ENCODE assay signal across 31 cellular contexts in the genomic region with DNA sequence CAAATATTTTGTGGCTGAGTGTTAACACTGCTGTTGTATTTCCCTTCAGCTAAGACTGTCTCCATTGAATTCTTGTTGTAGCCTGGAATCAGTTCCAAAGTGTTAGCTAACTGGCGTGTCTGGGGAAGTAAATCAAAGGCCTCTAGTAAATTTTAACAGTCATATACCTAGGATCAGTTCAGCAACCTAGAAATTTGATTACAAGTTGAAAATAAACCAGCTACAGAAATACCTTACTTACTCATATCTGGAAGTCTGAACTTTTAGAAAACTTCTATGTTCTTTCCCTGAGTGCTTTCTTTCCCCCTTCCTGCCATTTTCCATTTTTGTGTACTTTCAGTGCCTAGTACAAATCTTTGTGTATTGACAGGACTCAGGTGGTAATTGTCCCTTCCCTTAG.
"Had no signal": no experiment of that assay in that cellular context is flagged by ENCODE, and none has a peak within 500 bp of the region (broad histone marks: within the 10 kb centered on the region; RNA-seq: fewer than 3 reads in every experiment).

No MANE protein-coding gene starts in this region.

- H3K4me3 ChIP-seq: coronary artery, esophagus muscularis mucosa, gastroesophageal sphincter, heart left ventricle, hepatocyte, left lung, mucosa of descending colon, prostate gland, right lobe of liver, suprapubic skin, transverse colon, upper lobe of right lung, uterus had no signal

- H3K36me3 ChIP-seq: esophagus muscularis mucosa, gastroesophageal sphincter, heart left ventricle, left lung, neutrophil, prostate gland, right lobe of liver, suprapubic skin, transverse colon, upper lobe of right lung, uterus had no signal

- H2AFZ ChIP-seq: hepatocyte, parathyroid adenoma had no signal

- H3K4me2 ChIP-seq: hepatocyte had no signal

- FAIRE-seq: endothelial cell of umbilical vein, islet of Langerhans, small intestine had no signal

- H3K79me2 ChIP-seq: hepatocyte, parathyroid adenoma had no signal

- H3K27me3 ChIP-seq: esophagus muscularis mucosa, foreskin keratinocyte, gastroesophageal sphincter, heart left ventricle, hepatocyte, left lung, neutrophil, right lobe of liver, suprapubic skin, transverse colon, upper lobe of right lung, uterus had no signal

- H3K9ac ChIP-seq: parathyroid adenoma had no signal

- ATAC-seq: foreskin keratinocyte; gastroesophageal sphincter; heart left ventricle; left cardiac atrium; left lung; mucosa of descending colon; natural killer cell treated with Interleukin-12 subunit alpha and Interleukin-12 subunit beta and Interleukin-15 and Interleukin-18, amount 100 ng/mL, for 72 hours; right lobe of liver; stimulated activated naive CD8-positive, alpha-beta T cell treated with anti-CD3 and anti-CD28 coated beads, Interleukin-15, amount 100 ng/mL, for 72 hours; upper lobe of right lung had no signal

- H3K9me3 ChIP-seq: esophagus muscularis mucosa, gastroesophageal sphincter, left lung, mucosa of descending colon, neutrophil, prostate gland, right lobe of liver, suprapubic skin, transverse colon, upper lobe of right lung, uterus had no signal

- H3K27ac ChIP-seq: coronary artery, esophagus muscularis mucosa, foreskin keratinocyte, gastroesophageal sphincter, heart left ventricle, hepatocyte, left lung, neutrophil, parathyroid adenoma, prostate gland, right lobe of liver, suprapubic skin, transverse colon, upper lobe of right lung, uterus had no signal

- DNase-seq: dermis blood vessel endothelial cell; effector memory CD4-positive, alpha-beta T cell; foreskin keratinocyte; heart left ventricle; left cardiac atrium; left lung; mesenchymal stem cell; mucosa of descending colon; naive B cell; retina; right lobe of liver; small intestine; stimulated activated CD4-positive, alpha-beta T cell treated with anti-CD3 and anti-CD28 coated beads, Interleukin-15, amount 100 ng/mL, for 24 hours; stimulated activated CD4-positive, alpha-beta T cell treated with anti-CD3 and anti-CD28 coated beads, Interleukin-2, amount 100 ng/mL, for 48 hours; stimulated activated CD8-positive, alpha-beta memory T cell treated with anti-CD3 and anti-CD28 coated beads, Interleukin-4, amount 100 ng/mL, for 48 hours; stimulated activated naive CD4-positive, alpha-beta T cell; stimulated activated naive CD8-positive, alpha-beta T cell treated with anti-CD3 and anti-CD28 coated beads, Interleukin-15, amount 100 ng/mL, for 72 hours; transverse colon; upper lobe of right lung; uterus had no signal

- H3K4me1 ChIP-seq: esophagus muscularis mucosa, foreskin keratinocyte, gastroesophageal sphincter, heart left ventricle, left lung, parathyroid adenoma, prostate gland, right lobe of liver, suprapubic skin, transverse colon, upper lobe of right lung, uterus had no signal
